In the genomic region with DNA sequence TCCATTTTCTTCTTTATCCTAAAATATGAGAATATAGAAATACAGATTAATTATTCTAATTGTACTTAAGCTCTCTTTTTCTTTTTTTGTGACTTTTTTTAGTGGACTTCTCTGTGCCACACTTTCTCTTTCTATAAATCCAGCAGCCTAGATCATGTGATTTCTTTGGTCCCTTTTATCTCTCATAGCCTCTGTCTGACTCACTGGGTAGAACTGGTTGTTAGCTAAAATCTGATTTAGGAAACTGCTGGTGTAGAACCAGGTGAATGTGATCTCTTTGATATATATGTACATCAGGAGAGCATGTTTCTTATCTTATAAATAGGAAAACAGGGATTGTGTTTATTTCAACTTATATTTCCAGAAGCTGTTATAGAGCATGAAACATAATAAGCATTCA, we compare ENCODE assay signal across 19 cellular contexts. TPM values are rescaled to one million over a fixed set of nuclear protein-coding genes. Genes with fewer than 3 reads are reported as not detected.
DNase-seq lines count a peak whose midpoint lies in the region; ATAC-seq and TF ChIP-seq lines count a peak whose summit lies in the region.
"Had no signal": no experiment of that assay in that cellular context is flagged by ENCODE, and none has a peak within 500 bp of the region (broad histone marks: within the 10 kb centered on the region; RNA-seq: fewer than 3 reads in every experiment).

No MANE protein-coding gene starts in this region.

- no TSS peak for BruUV-seq in IMR-90 (replicated peaks; lab: Mats Ljungman, UMichigan)

- H2BK5ac ChIP-seq in IMR-90 (ENCODE audit: low read depth, low read length, poor library complexity, severe bottlenecking), result no peak overlapping the region
- no peak overlapping the region for H2BK5ac ChIP-seq in mesenchymal stem cell (ENCODE audit: low read depth, low read length, poor library complexity, severe bottlenecking)

- dilution Hi-C loops in IMR-90 (cut with HindIII; ENCODE audit: low sequenced_read_pairs, unreplicated experiment), result no loop called here

- no peak overlapping the region for H2BK12ac ChIP-seq in mesenchymal stem cell (ENCODE audit: low read length in 2 of 2)

- H2BK20ac ChIP-seq in IMR-90 (ENCODE audit: low read depth, low read length), result no peak overlapping the region

- H2BK15ac ChIP-seq in IMR-90 (ENCODE audit: low read depth, low read length) (no peak overlapping the region), mesenchymal stem cell (ENCODE audit: low read depth, poor library complexity, severe bottlenecking) (no peak overlapping the region)

- peak; percentile 44 for DNase-seq in IMR-90
- DNase-seq in T-helper 17 cell, result no peak
- DNase-seq in epithelial cell of esophagus (ENCODE audit: low read depth), result peak; percentile 36
- peak; percentile 27 for DNase-seq in mesenchymal stem cell
- no peak for DNase-seq in NCI-H748 (lab: John Stamatoyannopoulos, UW; ENCODE audit: unreplicated experiment)
- no peak for DNase-seq in GM10266 (ENCODE audit: extremely low spot score)
- DNase-seq in body of pancreas, result no peak
- DNase-seq: DMS 273 treated with DMSO at 0.1 percent for 48 hours, KG1, MG63, NCI-H1092, NCI-H146, NCI-H2081 treated with DMSO at 0.1 percent for 48 hours, NCI-H510A treated with DMSO at 0.1 percent for 48 hours had no signal

- H3K56ac ChIP-seq in IMR-90 (ENCODE audit: extremely low read depth, insufficient read depth, low read length), result no peak overlapping the region

- no peak overlapping the region for H3K4me3 Mint-ChIP-seq in T-helper 17 cell
- H3K4me3 Mint-ChIP-seq: CD14-positive monocyte, GM23338 had no signal

- H3K18ac ChIP-seq in IMR-90 (ENCODE audit: low read depth, low read length), result no peak overlapping the region
- no peak overlapping the region for H3K18ac ChIP-seq in mesenchymal stem cell (ENCODE audit: low read depth in 1 of 2, low read length in 2 of 2)

- TF ChIP-seq CTCF in IMR-90 (conservative IDR thresholded peaks at IDR 0.05; ENCODE audit: low read depth, low read length), result no peak
- no peak for TF ChIP-seq CTCF in epithelial cell of esophagus (IDR thresholded peaks at IDR 0.05; ENCODE audit: insufficient read depth, low read depth, low read length, missing control alignments)
- TF ChIP-seq CTCF in GM10266 (IDR thresholded peaks at IDR 0.05; ENCODE audit: control insufficient read depth, insufficient read depth, low read depth, missing control alignments), result no peak
- no peak for TF ChIP-seq CTCF in body of pancreas (IDR thresholded peaks at IDR 0.05)

- peaks cover 9% of the 10 kb centered on the region for H3K36me3 Mint-ChIP-seq in T-helper 17 cell (ENCODE audit: low read depth)

- H3K9me3 ChIP-seq in IMR-90 (ENCODE audit: control insufficient read depth, insufficient read depth, low read length) (no peaks in the 10 kb centered on the region), T-helper 17 cell (ENCODE audit: control insufficient read depth, low read length, poor library complexity, severe bottlenecking) (no peaks in the 10 kb centered on the region), mesenchymal stem cell (ENCODE audit: control insufficient read depth, low read length) (no peaks in the 10 kb centered on the region), body of pancreas (no peaks in the 10 kb centered on the region)

- H3K14ac ChIP-seq in IMR-90 (replicated peaks; ENCODE audit: low read depth, low read length) (no peak overlapping the region), mesenchymal stem cell (ENCODE audit: low read length in 2 of 2) (no peak overlapping the region)

- no peak overlapping the region for H4K8ac ChIP-seq in IMR-90 (ENCODE audit: low read depth in 2 of 2, low read length in 2 of 2)
- H4K8ac ChIP-seq in mesenchymal stem cell (ENCODE audit: low read length), result no peak overlapping the region

- TF ChIP-seq RAD21 in IMR-90 (IDR thresholded peaks at IDR 0.05; ENCODE audit: low read length), result no peak

- H3K27ac ChIP-seq in IMR-90 (ENCODE audit: insufficient read depth, low read length) (no peak overlapping the region), mesenchymal stem cell (ENCODE audit: low read length, poor library complexity, severe bottlenecking) (no peak overlapping the region), body of pancreas (no peak overlapping the region)

- H4K20me1 ChIP-seq in IMR-90 (ENCODE audit: insufficient read depth, low read length), result peaks cover 3% of the 10 kb centered on the region; the same call in 1 of the 2 replicates

- no peaks in the 10 kb centered on the region for H3K27me3 ChIP-seq in IMR-90 (ENCODE audit: control insufficient read depth, insufficient read depth, low read length)
- H3K27me3 ChIP-seq in mesenchymal stem cell (ENCODE audit: control insufficient read depth in 1 of 2, insufficient read depth in 1 of 2, low read length in 2 of 2), result no peaks in the 10 kb centered on the region
- H3K27me3 ChIP-seq in body of pancreas, result no peaks in the 10 kb centered on the region
- H3K27me3 ChIP-seq: MG63 had no signal

- H3K4me1 Mint-ChIP-seq in T-helper 17 cell, result peaks cover 10% of the 10 kb centered on the region
- H3K4me1 Mint-ChIP-seq: GM23338 had no signal

- H2BK120ac ChIP-seq in IMR-90 (ENCODE audit: low read depth, low read length) (no peak overlapping the region), mesenchymal stem cell (ENCODE audit: low read depth, low read length) (no peak overlapping the region)

- H3K4me1 ChIP-seq in IMR-90 (ENCODE audit: control insufficient read depth, insufficient read depth, low read length) (peaks cover 5% of the 10 kb centered on the region), mesenchymal stem cell (ENCODE audit: control insufficient read depth, insufficient read depth, low read depth, low read length) (no peaks in the 10 kb centered on the region), body of pancreas (peaks cover 12% of the 10 kb centered on the region)

- peaks cover 2% of the 10 kb centered on the region for H3K9me1 ChIP-seq in IMR-90 (ENCODE audit: insufficient read depth, low read length)

- H4K91ac ChIP-seq in IMR-90 (ENCODE audit: insufficient read depth, low read depth, low read length) (no peak overlapping the region), mesenchymal stem cell (ENCODE audit: low read length) (no peak overlapping the region)

- H3K4me3 ChIP-seq in IMR-90 (ENCODE audit: insufficient read depth, low read depth, low read length) (no peak overlapping the region), epithelial cell of esophagus (ENCODE audit: low read length) (no peak overlapping the region), mesenchymal stem cell (ENCODE audit: insufficient read depth in 1 of 2, low read depth in 1 of 2, low read length in 2 of 2) (no peak overlapping the region), body of pancreas (no peak overlapping the region)
- H3K4me3 ChIP-seq: GM23338, MG63 had no signal

- no peak overlapping the region for H3K9ac ChIP-seq in IMR-90 (ENCODE audit: low read depth, low read length)
- no peak overlapping the region for H3K9ac ChIP-seq in mesenchymal stem cell (ENCODE audit: low read length)

- H3K36me3 ChIP-seq in IMR-90 (ENCODE audit: control insufficient read depth, insufficient read depth, low read length) (no peaks in the 10 kb centered on the region), mesenchymal stem cell (ENCODE audit: control insufficient read depth in 1 of 2, insufficient read depth in 2 of 2, low read depth in 1 of 2, low read length in 2 of 2) (peaks cover 0 to 13% of the 10 kb centered on the region in 2 experiments), body of pancreas (replicated peaks in 1 of 2; ENCODE audit: insufficient read depth in 1 of 2, low read depth in 2 of 2) (no peaks in the 10 kb centered on the region)

- no peak overlapping the region for H3K4me2 ChIP-seq in IMR-90 (ENCODE audit: low read depth, low read length)
- H3K4me2 ChIP-seq in mesenchymal stem cell (ENCODE audit: low read length, poor library complexity, severe bottlenecking), result no peak overlapping the region
- H3K4me2 ChIP-seq: GM23338 had no signal

- ATAC-seq in IMR-90 (ENCODE audit: low read depth) (no peak), T-helper 17 cell (no peak), body of pancreas (no peak)
- ATAC-seq: GM23338, HCT116, Panc1, Right ventricle myocardium inferior had no signal

- in situ Hi-C loops in IMR-90 (cut with MboI; ENCODE audit: low sequenced_read_pairs), result no loop called here

- H2AFZ ChIP-seq in IMR-90 (replicated peaks; ENCODE audit: low read length, poor library complexity), result no peak overlapping the region
- H2AFZ ChIP-seq in mesenchymal stem cell (ENCODE audit: low read depth, low read length), result no peak overlapping the region
- H2AFZ ChIP-seq: GM23338 had no signal

- H3K23ac ChIP-seq in IMR-90 (ENCODE audit: low read depth, low read length) (no peak overlapping the region), mesenchymal stem cell (ENCODE audit: low read length in 2 of 2) (no peak overlapping the region)

- H3K79me1 ChIP-seq in IMR-90 (ENCODE audit: low read depth in 1 of 2, low read length in 2 of 2) (peaks cover 8 to 10% of the 10 kb centered on the region in 2 experiments; a peak in 3 of 4 replicates), mesenchymal stem cell (replicated peaks; ENCODE audit: low read length, poor library complexity, severe bottlenecking) (peaks cover 2% of the 10 kb centered on the region)

- CTCF ChIA-PET in IMR-90 (lab: Yijun Ruan, JAX), result interaction anchor here (0.8 kb wide), 1 partner anchor 139 kb away, joined by 4 read pairs; no protein-coding TSS in a partner anchor

- H2AK5ac ChIP-seq in IMR-90 (ENCODE audit: low read depth, low read length) (no peak overlapping the region), mesenchymal stem cell (ENCODE audit: low read length, severe bottlenecking) (no peak overlapping the region)

- POLR2A ChIA-PET in IMR-90 (lab: Charles Lee; ENCODE audit: unreplicated experiment), result no interaction called here

- peak overlapping the region; percentile 51 for H3K27ac Mint-ChIP-seq in T-helper 17 cell
- H3K27ac Mint-ChIP-seq: CD14-positive monocyte, GM23338 had no signal

- H3K4ac ChIP-seq in IMR-90 (ENCODE audit: low read depth, low read length) (no peak overlapping the region), mesenchymal stem cell (ENCODE audit: low read depth in 1 of 2, low read length in 2 of 2) (no peak overlapping the region)

- no peak overlapping the region for H2AK9ac ChIP-seq in IMR-90 (replicated peaks; ENCODE audit: low read depth, low read length, poor library complexity)

- no peak overlapping the region for H4K5ac ChIP-seq in IMR-90 (ENCODE audit: low read depth, low read length)

- H3K27me3 Mint-ChIP-seq in T-helper 17 cell, result no peaks in the 10 kb centered on the region

- intact Hi-C loops in IMR-90 (cut with micrococcal nuclease) (no loop called here), body of pancreas (cut with DNase I) (no loop called here)

- TF ChIP-seq POLR2A in IMR-90 (IDR thresholded peaks at IDR 0.05; ENCODE audit: low read depth, low read length) (no peak), body of pancreas (IDR thresholded peaks at IDR 0.05) (no peak)

RNA-seq across cellular contexts. Expression of a gene that starts 54.9 kb away (rescaled TPM):
- total RNA-seq in IMR-90 (2012; rRNA removed), result 22.8 and 27.2 TPM in 2 replicates
- 11.0 and 12.2 TPM in 2 replicates for polyA plus RNA-seq in IMR-90 (2012; rRNA removed)
- polyA plus RNA-seq in IMR-90 (2012; cell fraction: cytosol; rRNA removed), result 1.9 and 5.2 TPM in 2 replicates
- 1.2 and 8.7 TPM in 2 replicates for polyA plus RNA-seq in IMR-90 (2012; cell fraction: nucleus; rRNA removed; ENCODE audit: low replicate concordance)
- 10 to 100 TPM; 15.3 to 19.8 TPM for total RNA-seq in T-helper 17 cell
- 17.4 TPM for polyA plus RNA-seq in mesenchymal stem cell (2013, experiment 1 of 2)
- 17.0 TPM for polyA plus RNA-seq in mesenchymal stem cell (2013, experiment 2 of 2)
- 10 to 100 TPM in 1 of 2 donors, 1 to 10 TPM in 1; 6.6 to 10.9 TPM for total RNA-seq in body of pancreas

Comparison
In these comparisons a context has a peak if more than half of its experiments do, and no peak if none do; other contexts are left out.
1. DNase-seq: peak in IMR-90 (single experiment), epithelial cell of esophagus (single experiment) and mesenchymal stem cell (single experiment); none in T-helper 17 cell (0 of 3), NCI-H748 (single experiment), GM10266 (single experiment) and body of pancreas (0 of 4).